Comparison of ENCODE assay signal across 8 cellular contexts in the genomic region with DNA sequence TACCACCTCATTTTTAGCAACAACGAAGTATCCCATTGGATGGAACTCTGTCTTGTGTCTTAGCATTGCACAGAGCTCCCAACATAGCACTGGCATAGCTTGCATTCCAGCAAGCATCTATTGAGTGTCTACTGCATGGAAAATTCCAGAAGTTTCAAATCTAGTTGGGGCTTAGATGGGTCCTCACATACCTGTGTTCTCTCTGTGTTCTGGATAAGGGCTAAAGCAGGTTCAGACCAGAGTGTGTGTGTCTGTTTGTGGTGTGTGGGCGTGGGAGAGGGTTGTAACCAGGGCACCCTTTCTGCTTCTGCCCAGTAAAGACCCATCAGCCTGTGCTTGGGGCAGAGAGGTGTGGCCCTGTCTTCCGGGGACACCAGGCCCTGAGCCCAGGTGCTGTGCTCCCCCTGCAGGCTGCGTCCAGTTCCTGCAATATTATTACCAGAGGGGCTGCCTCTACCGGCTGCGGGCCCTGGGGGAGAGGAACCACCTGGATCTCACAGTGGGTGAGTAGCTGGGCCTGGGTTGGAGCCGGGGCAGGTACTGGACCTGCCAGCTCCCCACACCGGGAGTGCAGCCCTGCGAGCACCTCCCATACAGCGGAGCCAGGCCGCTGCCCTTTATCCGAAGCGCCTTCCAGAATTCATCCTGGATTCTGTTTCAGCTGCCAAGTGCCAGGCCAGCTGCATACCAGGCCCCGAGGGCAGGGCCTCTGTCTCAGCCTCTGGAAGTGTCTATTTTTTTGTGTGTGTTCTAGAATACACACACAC. TPM values are rescaled to one million over a fixed set of nuclear protein-coding genes. Genes with fewer than 3 reads are reported as not detected.
DNase-seq lines count a peak whose midpoint lies in the region; ATAC-seq and TF ChIP-seq lines count a peak whose summit lies in the region.

No MANE protein-coding gene starts in this region.

- H3K4me3 ChIP-seq in breast epithelium = no peak overlapping the region

- H3K9me3 ChIP-seq in breast epithelium = no peaks in the 10 kb centered on the region

- intact Hi-C loops in breast epithelium (cut with DNase I; ENCODE audit: low total_unique reads) (loop anchor here (10.0 kb wide), 1 partner anchor 68 kb away; no protein-coding TSS in a partner anchor), left colon (cut with DNase I, micrococcal nuclease) (loop anchor here in 1 of 2 donors (5.0 kb wide), 1 partner anchor 76 kb away; no protein-coding TSS in a partner anchor)

- ATAC-seq in HG02852 (IDR thresholded peaks at IDR 0.05; ENCODE audit: unreplicated experiment) (peak; percentile 80), left colon (peak; percentile 72)

- no peaks in the 10 kb centered on the region for H3K36me3 ChIP-seq in breast epithelium

- no peak for TF ChIP-seq POLR2A in breast epithelium (IDR thresholded peaks at IDR 0.05)

- H3K27me3 ChIP-seq in breast epithelium = no peaks in the 10 kb centered on the region

- H3K4me1 ChIP-seq in breast epithelium = no peaks in the 10 kb centered on the region

- peak overlapping the region; percentile 55 to 59 for H3K27ac ChIP-seq in breast epithelium

- TF ChIP-seq CTCF in breast epithelium (IDR thresholded peaks at IDR 0.05) = peak; percentile 65 to 87 (median 85)

- peak; percentile 54 for DNase-seq in NK-92 treated with Interleukin-12 subunit alpha and Interleukin-12 subunit beta, amount 100 ng/mL, for 24 hours (lab: John Stamatoyannopoulos, UW)
- DNase-seq in NK-92 (lab: John Stamatoyannopoulos, UW; ENCODE audit: unreplicated experiment) (no peak), NCI-H2107 (lab: John Stamatoyannopoulos, UW) (peak; percentile 71), UCSD-AML1 (lab: John Stamatoyannopoulos, UW; ENCODE audit: unreplicated experiment) (peak; percentile 67), breast epithelium (ENCODE audit: low spot score in 2 of 2) (peak in 1 of 2 donors; percentile 73), left colon (peak; percentile 66 to 81)
- DNase-seq in stimulated activated CD4-positive, alpha-beta T cell treated with anti-CD3 and anti-CD28 coated beads, TNF-alpha, amount 100 ng/mL, for 1 hour (ENCODE audit: low read depth in 3 of 3, low spot score in 1 of 3) = peak in 2 of 3 donors; percentile 54 to 65

RNA-seq across cellular contexts. Expression of a gene that starts 20.3 kb away (rescaled TPM):
- total RNA-seq in breast epithelium (10 to 100 TPM in 2 of 3 donors, 1 to 10 TPM in 1; 5.8 to 13.1 (median 12.0) TPM), left colon (100 to 1,000 TPM in 1 of 2 donors, 10 to 100 TPM in 1; 60.3 to 148 TPM)

RNA-seq across cellular contexts. Expression of a gene that starts 30.6 kb away (rescaled TPM):
- total RNA-seq in breast epithelium (1 to 10 TPM; 4.2 to 7.9 (median 6.1) TPM), left colon (10 to 100 TPM; 24.6 to 27.5 TPM)

Comparison
In these comparisons a context has a peak if more than half of its experiments do, and no peak if none do; other contexts are left out.
1. RNA of a gene that starts 20.3 kb away (total RNA-seq): 60.3 to 148 TPM in left colon; 5.8 to 13.1 TPM in breast epithelium; every median in the first group is over 4 times any median in the second.